Comparison of ENCODE assay signal across 17 cellular contexts in the genomic region with DNA sequence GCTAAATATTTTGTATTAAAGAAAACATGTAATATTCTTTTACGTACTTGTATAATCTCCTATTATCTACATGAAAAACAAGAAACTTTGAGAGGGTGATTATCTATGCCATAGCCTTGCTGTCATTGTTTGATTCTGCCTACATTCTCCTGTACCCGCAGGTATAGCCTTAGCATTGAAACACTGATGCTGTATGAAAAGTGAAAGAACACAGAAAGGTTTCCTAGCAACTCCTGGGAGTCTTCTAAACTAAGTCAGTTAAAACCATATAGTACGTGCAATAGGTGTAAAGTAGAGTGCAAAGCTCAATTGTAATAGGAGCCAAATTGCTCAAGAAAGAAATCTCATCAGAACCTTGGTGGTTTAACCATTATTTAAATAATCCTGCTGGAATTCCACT.
A peak's percentile ranks its signal among the peaks of the same experiment; 100 is the strongest.
DNase-seq lines count a peak whose midpoint lies in the region; ATAC-seq and TF ChIP-seq lines count a peak whose summit lies in the region.
"Had no signal": no experiment of that assay in that cellular context is flagged by ENCODE, and none has a peak within 500 bp of the region (broad histone marks: within the 10 kb centered on the region; RNA-seq: fewer than 3 reads in every experiment).

No MANE protein-coding gene starts in this region.

- H3K4me3 ChIP-seq in DND-41 (ENCODE audit: low read depth in 1 of 2, low read length in 2 of 2), result no peak overlapping the region

- ATAC-seq in DND-41 (ENCODE audit: insufficient read depth, low read depth) (peak; percentile 56; the same call in 1 of the 3 replicates), foreskin keratinocyte (no peak)
- ATAC-seq: HCT116 had no signal

- no peaks in the 10 kb centered on the region for H3K79me2 ChIP-seq in DND-41 (ENCODE audit: insufficient read depth, low read length)

- H3K27me3 ChIP-seq in DND-41 (ENCODE audit: insufficient read depth, low read length, poor library complexity) (no peaks in the 10 kb centered on the region), foreskin keratinocyte (no peaks in the 10 kb centered on the region)

- H4K20me1 ChIP-seq in DND-41 (ENCODE audit: insufficient read depth, low read length), result no peaks in the 10 kb centered on the region

- H2AFZ ChIP-seq in DND-41 (ENCODE audit: low read depth, low read length), result 0 out of 2 replicates have a peak overlapping the region, but pooled peaks have one; percentile 44

- no peak overlapping the region for H3K4me2 ChIP-seq in DND-41 (ENCODE audit: insufficient read depth, low read length)

- no peak for TF ChIP-seq CTCF in DND-41 (IDR thresholded peaks at IDR 0.05; ENCODE audit: borderline replicate concordance, extremely low read depth, low read length, poor library complexity, severe bottlenecking)
- TF ChIP-seq CTCF in foreskin keratinocyte (conservative IDR thresholded peaks at IDR 0.05), result no peak

- DNase-seq in DND-41 (no peak), M059J (ENCODE audit: low read depth) (peak; percentile 5), OCI-M1 (lab: John Stamatoyannopoulos, UW) (peak; percentile 18), renal cortical epithelial cell (ENCODE audit: low read depth) (peak; percentile 53), NCI-H2196 (lab: John Stamatoyannopoulos, UW; ENCODE audit: unreplicated experiment) (no peak), foreskin keratinocyte (no peak)
- no peak for DNase-seq in NK-92 treated with Interleukin-12 subunit alpha and Interleukin-12 subunit beta, amount 100 ng/mL, for 24 hours (lab: John Stamatoyannopoulos, UW)
- DNase-seq: AML-193; Caco-2; CD4-positive, alpha-beta T cell; GF-D8; GOT3; H7; HFFc6 had no signal

- H3K27ac ChIP-seq in DND-41 (ENCODE audit: low read length) (no peak overlapping the region), foreskin keratinocyte (no peak overlapping the region)
- H3K27ac ChIP-seq: C4-2B, HL-60 had no signal

- peaks cover 4% of the 10 kb centered on the region for H3K9me3 ChIP-seq in DND-41 (ENCODE audit: insufficient read depth, low read length, severe bottlenecking)
- H3K9me3 ChIP-seq: Caco-2 had no signal

- H3K9ac ChIP-seq in DND-41 (ENCODE audit: low read depth, low read length), result no peak overlapping the region

- H3K4me1 ChIP-seq in DND-41 (ENCODE audit: insufficient read depth, low read length), result peaks cover 18% of the 10 kb centered on the region
- no peaks in the 10 kb centered on the region for H3K4me1 ChIP-seq in foreskin keratinocyte
- H3K4me1 ChIP-seq: Caco-2 had no signal

- no peaks in the 10 kb centered on the region for H3K36me3 ChIP-seq in DND-41 (ENCODE audit: insufficient read depth, low read length)

Comparison
In these comparisons a context has a peak if more than half of its experiments do, and no peak if none do; other contexts are left out.
1. DNase-seq: peak in M059J (single experiment), OCI-M1 (single experiment) and renal cortical epithelial cell (single experiment); none in DND-41 (single experiment), NCI-H2196 (single experiment), NK-92 treated with Interleukin-12 subunit alpha and Interleukin-12 subunit beta, amount 100 ng/mL, for 24 hours (single experiment) and foreskin keratinocyte (0 of 2).